Comparison of ENCODE assay signal across 19 cellular contexts in genomic region chr5:180683523-180683922, GRCh38. TPM values are rescaled to one million over a fixed set of nuclear protein-coding genes. Genes with fewer than 3 reads are reported as not detected.
DNase-seq lines count a peak whose midpoint lies in the region; ATAC-seq and TF ChIP-seq lines count a peak whose summit lies in the region.
"Had no signal": no experiment of that assay in that cellular context is flagged by ENCODE, and none has a peak within 500 bp of the region (broad histone marks: within the 10 kb centered on the region; RNA-seq: fewer than 3 reads in every experiment).

No MANE protein-coding gene starts in this region.

- no peak for TF ChIP-seq EP300 in esophagus muscularis mucosa (IDR thresholded peaks at IDR 0.05)

- no peaks in the 10 kb centered on the region for H3K27me3 Mint-ChIP-seq in activated naive CD8-positive, alpha-beta T cell
- H3K27me3 Mint-ChIP-seq in activated naive CD8-positive, alpha-beta T cell treated with anti-CD3 and anti-CD28 coated beads, Interleukin-2, amount 50 U/mL, for 24 hours: no peaks in the 10 kb centered on the region
- peaks cover 6% of the 10 kb centered on the region for H3K27me3 Mint-ChIP-seq in neural progenitor cell (ENCODE audit: insufficient read depth, low read depth)
- H3K27me3 Mint-ChIP-seq in T-helper 2 cell treated with Interferon-gamma antibody and Interleukin-4, amounts not matched to agents 5 μg/mL and 100 μg/mL, for 36 hours (ENCODE audit: low read depth): peaks cover 6% of the 10 kb centered on the region
- H3K27me3 Mint-ChIP-seq: CD4-positive, alpha-beta memory T cell had no signal

- H3K36me3 ChIP-seq in KOPT-K1 (ENCODE audit: insufficient read depth, low read length): no peaks in the 10 kb centered on the region
- no peaks in the 10 kb centered on the region for H3K36me3 ChIP-seq in esophagus muscularis mucosa
- H3K36me3 ChIP-seq in neural progenitor cell: no peaks in the 10 kb centered on the region
- H3K36me3 ChIP-seq: BLaER1 treated with 17β-estradiol and CSF1 and Interleukin-3, amounts not matched to agents 10 nM and 100 nM had no signal

- TF ChIP-seq CTCF in esophagus muscularis mucosa (IDR thresholded peaks at IDR 0.05) (no peak), neural progenitor cell (IDR thresholded peaks at IDR 0.05) (no peak)

- no peaks in the 10 kb centered on the region for H4K20me1 ChIP-seq in neural progenitor cell (ENCODE audit: low read depth)
- H4K20me1 ChIP-seq: BLaER1 treated with 17β-estradiol and CSF1 and Interleukin-3, amounts not matched to agents 10 nM and 100 nM had no signal

- no peaks in the 10 kb centered on the region for H3K9me3 ChIP-seq in KOPT-K1 (ENCODE audit: insufficient read depth, low read length, poor library complexity, severe bottlenecking)
- no peaks in the 10 kb centered on the region for H3K9me3 ChIP-seq in esophagus muscularis mucosa
- H3K9me3 ChIP-seq in neural progenitor cell (ENCODE audit: low read depth): no peaks in the 10 kb centered on the region

- peak overlapping the region; percentile 32 for H3K4me3 Mint-ChIP-seq in activated naive CD8-positive, alpha-beta T cell
- no peak overlapping the region for H3K4me3 Mint-ChIP-seq in activated naive CD8-positive, alpha-beta T cell treated with anti-CD3 and anti-CD28 coated beads, Interleukin-2, amount 50 U/mL, for 24 hours
- no peak overlapping the region for H3K4me3 Mint-ChIP-seq in neural progenitor cell
- H3K4me3 Mint-ChIP-seq in T-helper 2 cell treated with Interferon-gamma antibody and Interleukin-4, amounts not matched to agents 5 μg/mL and 100 μg/mL, for 36 hours: no peak overlapping the region
- H3K4me3 Mint-ChIP-seq: GM23338, H9, IgD-negative memory B cell had no signal

- peaks cover 49% of the 10 kb centered on the region for H3K4me1 Mint-ChIP-seq in activated naive CD8-positive, alpha-beta T cell (ENCODE audit: low read depth)
- H3K4me1 Mint-ChIP-seq in activated naive CD8-positive, alpha-beta T cell treated with anti-CD3 and anti-CD28 coated beads, Interleukin-2, amount 50 U/mL, for 24 hours: peaks cover 34% of the 10 kb centered on the region
- H3K4me1 Mint-ChIP-seq in neural progenitor cell: peaks cover 3% of the 10 kb centered on the region
- peaks cover 5% of the 10 kb centered on the region for H3K4me1 Mint-ChIP-seq in T-helper 2 cell treated with Interferon-gamma antibody and Interleukin-4, amounts not matched to agents 5 μg/mL and 100 μg/mL, for 36 hours (ENCODE audit: low read depth)
- H3K4me1 Mint-ChIP-seq: IgD-negative memory B cell had no signal

- intact Hi-C loops in esophagus muscularis mucosa (cut with DNase I): no loop called here

- no peak for ATAC-seq in activated naive CD8-positive, alpha-beta T cell treated with anti-CD3 and anti-CD28 coated beads, Interleukin-2, amount 50 U/mL, for 24 hours
- ATAC-seq: GM12878, GM23338 had no signal

- H3K27ac Mint-ChIP-seq in activated naive CD8-positive, alpha-beta T cell: no peak overlapping the region
- H3K27ac Mint-ChIP-seq in activated naive CD8-positive, alpha-beta T cell treated with anti-CD3 and anti-CD28 coated beads, Interleukin-2, amount 50 U/mL, for 24 hours: no peak overlapping the region
- no peak overlapping the region for H3K27ac Mint-ChIP-seq in neural progenitor cell
- H3K27ac Mint-ChIP-seq in T-helper 2 cell treated with Interferon-gamma antibody and Interleukin-4, amounts not matched to agents 5 μg/mL and 100 μg/mL, for 36 hours: no peak overlapping the region
- H3K27ac Mint-ChIP-seq: GM23338, H9, IgD-negative memory B cell had no signal

- no peaks in the 10 kb centered on the region for H3K36me3 Mint-ChIP-seq in activated naive CD8-positive, alpha-beta T cell
- H3K36me3 Mint-ChIP-seq in activated naive CD8-positive, alpha-beta T cell treated with anti-CD3 and anti-CD28 coated beads, Interleukin-2, amount 50 U/mL, for 24 hours (ENCODE audit: low read depth): no peaks in the 10 kb centered on the region
- H3K36me3 Mint-ChIP-seq in neural progenitor cell: no peaks in the 10 kb centered on the region
- no peaks in the 10 kb centered on the region for H3K36me3 Mint-ChIP-seq in T-helper 2 cell treated with Interferon-gamma antibody and Interleukin-4, amounts not matched to agents 5 μg/mL and 100 μg/mL, for 36 hours (ENCODE audit: low read depth)
- H3K36me3 Mint-ChIP-seq: CD4-positive, alpha-beta memory T cell had no signal

- no peak for TF ChIP-seq POLR2A in esophagus muscularis mucosa (IDR thresholded peaks at IDR 0.05; ENCODE audit: low read depth)

- no peaks in the 10 kb centered on the region for H3K4me1 ChIP-seq in esophagus muscularis mucosa
- H3K4me1 ChIP-seq in neural progenitor cell: no peaks in the 10 kb centered on the region

- H3K27me3 ChIP-seq in esophagus muscularis mucosa (peaks cover 0 to 77% (median 0%) of the 10 kb centered on the region in 4 donors), neural progenitor cell (no peaks in the 10 kb centered on the region)
- H3K27me3 ChIP-seq: BLaER1 treated with 17β-estradiol and CSF1 and Interleukin-3, amounts not matched to agents 10 nM and 100 nM had no signal

- H3F3A ChIP-seq in neural progenitor cell (ENCODE audit: low read depth): no peaks in the 10 kb centered on the region

- DNase-seq in activated naive CD8-positive, alpha-beta T cell treated with anti-CD3 and anti-CD28 coated beads, Interleukin-2, amount 50 U/mL, for 24 hours: no peak
- peak; percentile 60 for DNase-seq in esophagus muscularis mucosa (ENCODE audit: extremely low spot score)
- DNase-seq in neural progenitor cell (ENCODE audit: low spot score): no peak
- DNase-seq in DMS153 (lab: John Stamatoyannopoulos, UW): no peak
- no peak for DNase-seq in T-helper 2 cell treated with Interferon-gamma antibody and Interleukin-4, amounts not matched to agents 5 μg/mL and 100 μg/mL, for 36 hours (ENCODE audit: low spot score)
- DNase-seq in GF-D8 (lab: John Stamatoyannopoulos, UW): no peak
- DNase-seq: ACHN; CD4-positive, alpha-beta memory T cell; COR-L47; H9 had no signal

- no peaks in the 10 kb centered on the region for H3K9me3 Mint-ChIP-seq in activated naive CD8-positive, alpha-beta T cell (ENCODE audit: low read depth)
- no peaks in the 10 kb centered on the region for H3K9me3 Mint-ChIP-seq in activated naive CD8-positive, alpha-beta T cell treated with anti-CD3 and anti-CD28 coated beads, Interleukin-2, amount 50 U/mL, for 24 hours
- peaks cover 14% of the 10 kb centered on the region for H3K9me3 Mint-ChIP-seq in neural progenitor cell
- H3K9me3 Mint-ChIP-seq in T-helper 2 cell treated with Interferon-gamma antibody and Interleukin-4, amounts not matched to agents 5 μg/mL and 100 μg/mL, for 36 hours: no peaks in the 10 kb centered on the region
- H3K9me3 Mint-ChIP-seq: CD4-positive, alpha-beta memory T cell; IgD-negative memory B cell had no signal

- H3K27ac ChIP-seq in KOPT-K1 (ENCODE audit: low read depth, low read length, poor library complexity, severe bottlenecking) (peak overlapping the region; percentile 100), esophagus muscularis mucosa (replicated peaks in 1 of 4) (no peak overlapping the region), neural progenitor cell (no peak overlapping the region)
- H3K27ac ChIP-seq: BLaER1 treated with 17β-estradiol and CSF1 and Interleukin-3, amounts not matched to agents 10 nM and 100 nM had no signal

- 84% methylated on average over 3 of the region's 3 CpGs for WGBS in esophagus muscularis mucosa

- H2AFZ ChIP-seq in neural progenitor cell (replicated peaks): peak overlapping the region; percentile 68
- H2AFZ ChIP-seq: GM23338 had no signal

- H3K9ac ChIP-seq in neural progenitor cell: no peak overlapping the region
- H3K9ac ChIP-seq: BLaER1 treated with 17β-estradiol and CSF1 and Interleukin-3, amounts not matched to agents 10 nM and 100 nM had no signal

- no peak overlapping the region for H3K4me2 ChIP-seq in neural progenitor cell
- H3K4me2 ChIP-seq: GM23338 had no signal

- H3K4me3 ChIP-seq in esophagus muscularis mucosa (no peak overlapping the region), neural progenitor cell (no peak overlapping the region)
- H3K4me3 ChIP-seq: BLaER1 treated with 17β-estradiol and CSF1 and Interleukin-3, amounts not matched to agents 10 nM and 100 nM; GM12878; GM23338 had no signal

- H3K79me2 ChIP-seq in neural progenitor cell (ENCODE audit: low read depth): no peaks in the 10 kb centered on the region

RNA-seq across cellular contexts. Expression of gene FLT4, which starts 34.1 kb away (rescaled TPM):
- total RNA-seq in esophagus muscularis mucosa (10 to 100 TPM; 10.4 to 15.6 (median 11.8) TPM), neural progenitor cell (ENCODE audit: low replicate concordance) (2.3 and 13.9 TPM in 2 replicates)
- total RNA-seq: GM12878, HT-29 had no signal

RNA-seq across cellular contexts. Expression of gene OR2Y1, which starts 56.3 kb away (rescaled TPM):
- not detected for total RNA-seq in esophagus muscularis mucosa
- not detected in 2 replicates for total RNA-seq in neural progenitor cell (ENCODE audit: low replicate concordance)
- total RNA-seq: A172; CD4-positive, alpha-beta memory T cell; Daoy; GM12878; GM23338; H9; HT-29 had no signal
